Comparison of ENCODE assay signal across 8 cellular contexts in the genomic region with DNA sequence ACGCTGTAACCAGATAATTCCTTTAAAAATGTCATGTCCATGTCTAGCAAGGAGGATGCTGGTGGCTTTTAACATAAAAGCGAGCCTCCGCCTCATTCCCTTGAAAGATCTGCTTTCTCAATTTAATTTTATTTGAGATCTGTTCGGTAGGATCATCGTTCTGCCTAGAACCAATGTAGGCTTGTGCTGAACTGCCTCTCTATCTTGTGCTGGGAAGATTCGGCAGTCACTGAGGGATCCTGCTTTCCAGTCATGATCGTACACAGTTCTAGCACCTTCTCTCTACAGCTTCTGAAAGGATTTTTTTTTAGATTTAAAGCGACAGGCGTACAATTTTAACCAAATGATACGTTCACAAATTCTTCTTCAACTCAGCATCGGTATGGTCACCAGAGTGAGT. TPM values are rescaled to one million over a fixed set of nuclear protein-coding genes. Genes with fewer than 3 reads are reported as not detected.
DNase-seq lines count a peak whose midpoint lies in the region; ATAC-seq and TF ChIP-seq lines count a peak whose summit lies in the region.

No MANE protein-coding gene starts in this region.

- peak overlapping the region; percentile 86 for H3K4me2 ChIP-seq in osteoblast (ENCODE audit: insufficient read depth, low read length)

- no peak overlapping the region for H3K4me3 Mint-ChIP-seq in CD4-positive, CD25-positive, alpha-beta regulatory T cell

- H2AFZ ChIP-seq in osteoblast (ENCODE audit: low read length) = peak overlapping the region; percentile 75

- ATAC-seq in CD4-positive, CD25-positive, alpha-beta regulatory T cell (ENCODE audit: low read depth in 2 of 2) = no peak
- no peak for ATAC-seq in HG03457 (IDR thresholded peaks at IDR 0.05; ENCODE audit: unreplicated experiment)

- no peak for TF ChIP-seq POLR2A in lower leg skin (IDR thresholded peaks at IDR 0.05)

- H3K4me3 ChIP-seq in CD4-positive, CD25-positive, alpha-beta regulatory T cell (ENCODE audit: low read depth, low read length) = no peak overlapping the region
- peak overlapping the region; percentile 55 for H3K4me3 ChIP-seq in SJCRH30
- peak overlapping the region; percentile 58 for H3K4me3 ChIP-seq in fibroblast of villous mesenchyme (ENCODE audit: low read depth, low read length)
- H3K4me3 ChIP-seq in osteoblast (ENCODE audit: insufficient read depth, low read length) = peak overlapping the region; percentile 68
- no peak overlapping the region for H3K4me3 ChIP-seq in lower leg skin (ENCODE audit: low read depth, poor library complexity, severe bottlenecking)

- no peaks in the 10 kb centered on the region for H3K9me3 Mint-ChIP-seq in CD4-positive, CD25-positive, alpha-beta regulatory T cell

- WGBS in lower leg skin, 2 donors = 23 to 25% methylated on average over 11 of the region's 11 CpGs

- H3K4me1 Mint-ChIP-seq in CD4-positive, CD25-positive, alpha-beta regulatory T cell = peaks cover 5 to 15% (median 10%) of the 10 kb centered on the region in 4 donors

- H3K27ac ChIP-seq in CD4-positive, CD25-positive, alpha-beta regulatory T cell (ENCODE audit: insufficient read depth, low read length, poor library complexity, severe bottlenecking) = no peak overlapping the region
- peak overlapping the region; percentile 48 for H3K27ac ChIP-seq in SJCRH30
- peak overlapping the region; percentile 77 for H3K27ac ChIP-seq in osteoblast (ENCODE audit: low read depth, low read length)

- peaks cover 33% of the 10 kb centered on the region for H3K36me3 ChIP-seq in CD4-positive, CD25-positive, alpha-beta regulatory T cell (ENCODE audit: control insufficient read depth, insufficient read depth, low read length)
- H3K36me3 ChIP-seq in SJCRH30 (no peaks in the 10 kb centered on the region), osteoblast (ENCODE audit: insufficient read depth, low read length) (peaks cover 3% of the 10 kb centered on the region)

- H3K4me1 ChIP-seq in CD4-positive, CD25-positive, alpha-beta regulatory T cell (ENCODE audit: control insufficient read depth, insufficient read depth, low read length, poor library complexity, severe bottlenecking) = no peaks in the 10 kb centered on the region
- H3K4me1 ChIP-seq in SJCRH30 = peaks cover 9% of the 10 kb centered on the region
- peaks cover 43% of the 10 kb centered on the region for H3K4me1 ChIP-seq in osteoblast (ENCODE audit: insufficient read depth, low read length)

- H3K27me3 ChIP-seq in CD4-positive, CD25-positive, alpha-beta regulatory T cell (ENCODE audit: control insufficient read depth, insufficient read depth, low read length) = no peaks in the 10 kb centered on the region
- H3K27me3 ChIP-seq in SJCRH30 = no peaks in the 10 kb centered on the region
- no peaks in the 10 kb centered on the region for H3K27me3 ChIP-seq in osteoblast (ENCODE audit: insufficient read depth, low read length)

- no peaks in the 10 kb centered on the region for H3K27me3 Mint-ChIP-seq in CD4-positive, CD25-positive, alpha-beta regulatory T cell

- peaks cover 27% of the 10 kb centered on the region for H3K36me3 Mint-ChIP-seq in CD4-positive, CD25-positive, alpha-beta regulatory T cell

- peaks cover 30% of the 10 kb centered on the region for H3K79me2 ChIP-seq in osteoblast (ENCODE audit: insufficient read depth, low read length)

- DNase-seq in CD4-positive, CD25-positive, alpha-beta regulatory T cell = no peak
- DNase-seq in SJCRH30 = peak; percentile 26 to 62
- DNase-seq in fibroblast of villous mesenchyme (ENCODE audit: low read depth) = peak; percentile 52
- peak; percentile 37 for DNase-seq in osteoblast (ENCODE audit: insufficient read length, low spot score, missing footprints)
- DNase-seq in CD1c-positive myeloid dendritic cell (ENCODE audit: extremely low spot score) = no peak
- DNase-seq in GM20000 (ENCODE audit: low spot score) = no peak
- no peak for DNase-seq in lower leg skin (ENCODE audit: low spot score in 2 of 2)

- TF ChIP-seq CTCF in fibroblast of villous mesenchyme (IDR thresholded peaks at IDR 0.05; ENCODE audit: insufficient read depth, low read depth, low read length) (no peak), osteoblast (IDR thresholded peaks at IDR 0.05; ENCODE audit: extremely low read depth, low read depth, low read length) (no peak), GM20000 (IDR thresholded peaks at IDR 0.05; ENCODE audit: extremely low read depth, missing control alignments) (no peak), lower leg skin (IDR thresholded peaks at IDR 0.05) (no peak)

- intact Hi-C loops in lower leg skin (cut with DNase I; ENCODE audit: low total_unique reads) = no loop called here

- H3K27ac Mint-ChIP-seq in CD4-positive, CD25-positive, alpha-beta regulatory T cell = peak overlapping the region in 2 of 3 donors; percentile 18 to 54

- H4K20me1 ChIP-seq in osteoblast (ENCODE audit: insufficient read depth, low read length) = no peaks in the 10 kb centered on the region

- H3K9me3 ChIP-seq in CD4-positive, CD25-positive, alpha-beta regulatory T cell (ENCODE audit: control insufficient read depth in 2 of 2, low read length in 2 of 2) = no peaks in the 10 kb centered on the region
- H3K9me3 ChIP-seq in SJCRH30 (replicated peaks) = no peaks in the 10 kb centered on the region
- H3K9me3 ChIP-seq in osteoblast (ENCODE audit: low read depth, low read length) = no peaks in the 10 kb centered on the region

RNA-seq across cellular contexts. Expression of a gene that starts 54.3 kb away (rescaled TPM):
- 75.2 TPM for total RNA-seq in CD4-positive, CD25-positive, alpha-beta regulatory T cell
- polyA plus RNA-seq in CD4-positive, CD25-positive, alpha-beta regulatory T cell = 100 to 1,000 TPM; 259 to 359 (median 325) TPM
- total RNA-seq in SJCRH30 (2014; rRNA removed; shearing (Covaris generic)) = 172 and 184 TPM in 2 replicates
- total RNA-seq in fibroblast of villous mesenchyme (155 and 156 TPM in 2 replicates), osteoblast (180 and 185 TPM in 2 replicates), lower leg skin (100 to 1,000 TPM; 192 to 447 (median 328) TPM)

Comparison
In these comparisons a context has a peak if more than half of its experiments do, and no peak if none do; other contexts are left out.
1. DNase-seq: peak in SJCRH30 (2 of 2), fibroblast of villous mesenchyme (single experiment) and osteoblast (single experiment); none in CD4-positive, CD25-positive, alpha-beta regulatory T cell (0 of 3), CD1c-positive myeloid dendritic cell (single experiment), GM20000 (single experiment) and lower leg skin (0 of 2).
2. H3K4me3 ChIP-seq: peak in SJCRH30 (single experiment), fibroblast of villous mesenchyme (single experiment) and osteoblast (single experiment); none in CD4-positive, CD25-positive, alpha-beta regulatory T cell (single experiment) and lower leg skin (single experiment).